ENCODE assay signal across 11 cellular contexts in genomic region chr10:43399911-43400310, GRCh38. TPM values are rescaled to one million over a fixed set of nuclear protein-coding genes. Genes with fewer than 3 reads are reported as not detected.
DNase-seq lines count a peak whose midpoint lies in the region; ATAC-seq and TF ChIP-seq lines count a peak whose summit lies in the region.
"Had no signal": no experiment of that assay in that cellular context is flagged by ENCODE, and none has a peak within 500 bp of the region (broad histone marks: within the 10 kb centered on the region; RNA-seq: fewer than 3 reads in every experiment).

No MANE protein-coding gene starts in this region.

- H2AFZ ChIP-seq in GM23338 (no peak overlapping the region), mesenchymal stem cell (ENCODE audit: low read depth, low read length) (no peak overlapping the region)

- intact Hi-C loops in activated CD8-positive, alpha-beta T cell treated with anti-CD3 and anti-CD28 coated beads for 36 hours (cut with micrococcal nuclease): loop anchor here (5.0 kb wide), 1 partner anchor 38 kb away; no protein-coding TSS in a partner anchor

- H3K27me3 ChIP-seq in GM23338 (ENCODE audit: insufficient read depth) (no peaks in the 10 kb centered on the region), mesenchymal stem cell (ENCODE audit: control insufficient read depth in 1 of 2, insufficient read depth in 1 of 2, low read length in 2 of 2) (no peaks in the 10 kb centered on the region)
- H3K27me3 ChIP-seq: dorsolateral prefrontal cortex had no signal

- H3K4me3 Mint-ChIP-seq in GM23338: peak overlapping the region; percentile 3; the same call in 1 of the 3 replicates
- peak overlapping the region; percentile 99 for H3K4me3 Mint-ChIP-seq in activated CD8-positive, alpha-beta T cell treated with anti-CD3 and anti-CD28 coated beads for 36 hours

- H3K36me3 ChIP-seq in GM23338 (ENCODE audit: insufficient read depth): peaks cover 8% of the 10 kb centered on the region; the same call in 1 of the 2 replicates
- peaks cover 13 to 48% of the 10 kb centered on the region in 2 experiments for H3K36me3 ChIP-seq in mesenchymal stem cell (ENCODE audit: control insufficient read depth in 1 of 2, insufficient read depth in 2 of 2, low read depth in 1 of 2, low read length in 2 of 2)

- no peaks in the 10 kb centered on the region; the same call in 2 of the 3 replicates for H3K9me3 Mint-ChIP-seq in GM23338
- no peaks in the 10 kb centered on the region for H3K9me3 Mint-ChIP-seq in activated CD8-positive, alpha-beta T cell treated with anti-CD3 and anti-CD28 coated beads for 36 hours

- H3K4me1 ChIP-seq in GM23338 (ENCODE audit: insufficient read depth) (peaks cover 59% of the 10 kb centered on the region), mesenchymal stem cell (ENCODE audit: control insufficient read depth, insufficient read depth, low read depth, low read length) (peaks cover 23% of the 10 kb centered on the region)

- peak overlapping the region; percentile 9 for H3K9ac ChIP-seq in mesenchymal stem cell (ENCODE audit: low read length)

- ATAC-seq in GM23338: no peak
- no peak for ATAC-seq in activated CD8-positive, alpha-beta T cell treated with anti-CD3 and anti-CD28 coated beads for 36 hours
- ATAC-seq in HG03442 (IDR thresholded peaks at IDR 0.05; ENCODE audit: unreplicated experiment): no peak

- H3K23ac ChIP-seq in mesenchymal stem cell (ENCODE audit: low read length in 2 of 2): no peak overlapping the region

- POLR2A ChIA-PET in activated CD8-positive, alpha-beta T cell treated with anti-CD3 and anti-CD28 coated beads for 36 hours (lab: Charles Lee): interaction anchor here (0.6 to 20.5 kb wide), 9 partner anchors 7 to 90 kb away, joined by 3 to 332 read pairs (median 7); partner anchors contain the start of gene HNRNPF

- H3K4me3 ChIP-seq in GM23338 (no peak overlapping the region), mesenchymal stem cell (ENCODE audit: insufficient read depth in 1 of 2, low read depth in 1 of 2, low read length in 2 of 2) (no peak overlapping the region)
- H3K4me3 ChIP-seq: dorsolateral prefrontal cortex had no signal

- H3K14ac ChIP-seq in mesenchymal stem cell (ENCODE audit: low read length in 2 of 2): no peak overlapping the region

- peaks cover 93% of the 10 kb centered on the region for H3K79me2 ChIP-seq in GM23338 (replicated peaks; ENCODE audit: insufficient read depth)

- H4K8ac ChIP-seq in mesenchymal stem cell (ENCODE audit: low read length): no peak overlapping the region

- H3K9me3 ChIP-seq in mesenchymal stem cell (ENCODE audit: control insufficient read depth, low read length): no peaks in the 10 kb centered on the region

- H3K79me1 ChIP-seq in mesenchymal stem cell (replicated peaks; ENCODE audit: low read length, poor library complexity, severe bottlenecking): no peaks in the 10 kb centered on the region

- H2BK120ac ChIP-seq in mesenchymal stem cell (ENCODE audit: low read depth, low read length): no peak overlapping the region

- no peak for TF ChIP-seq CTCF in 22Rv1 (IDR thresholded peaks at IDR 0.05)
- TF ChIP-seq CTCF in GM23338 (conservative IDR thresholded peaks at IDR 0.05; ENCODE audit: low read depth in 2 of 2): no peak
- no peak for TF ChIP-seq CTCF in activated CD8-positive, alpha-beta T cell treated with anti-CD3 and anti-CD28 coated beads for 36 hours (IDR thresholded peaks at IDR 0.05)

- H3F3A ChIP-seq in GM23338 (replicated peaks; ENCODE audit: low read depth): peaks cover 24% of the 10 kb centered on the region

- H3K4me2 ChIP-seq in GM23338 (0 out of 2 replicates have a peak overlapping the region, but pooled peaks have one; percentile 79), mesenchymal stem cell (ENCODE audit: low read length, poor library complexity, severe bottlenecking) (no peak overlapping the region)

- H3K27me3 Mint-ChIP-seq in GM23338 (ENCODE audit: insufficient read depth, low read depth, poor library complexity): peaks cover 28% of the 10 kb centered on the region
- H3K27me3 Mint-ChIP-seq in activated CD8-positive, alpha-beta T cell treated with anti-CD3 and anti-CD28 coated beads for 36 hours: no peaks in the 10 kb centered on the region

- H3K18ac ChIP-seq in mesenchymal stem cell (ENCODE audit: low read depth in 1 of 2, low read length in 2 of 2): no peak overlapping the region

- peaks cover 57% of the 10 kb centered on the region for H3K36me3 Mint-ChIP-seq in GM23338 (ENCODE audit: low read depth)
- peaks cover 85% of the 10 kb centered on the region for H3K36me3 Mint-ChIP-seq in activated CD8-positive, alpha-beta T cell treated with anti-CD3 and anti-CD28 coated beads for 36 hours (ENCODE audit: low read depth)

- H4K20me1 ChIP-seq in GM23338 (replicated peaks; ENCODE audit: insufficient read depth): peaks cover 60% of the 10 kb centered on the region

- DNase-seq in GM23338 (ENCODE audit: low spot score) (no peak), mesenchymal stem cell (no peak), KG1 (lab: John Stamatoyannopoulos, UW) (no peak), 8988T (no peak), NCI-H526 treated with DMSO at 0.1 percent for 48 hours (lab: John Stamatoyannopoulos, UW) (no peak)
- no peak for DNase-seq in activated CD8-positive, alpha-beta T cell treated with anti-CD3 and anti-CD28 coated beads for 36 hours
- DNase-seq: dorsolateral prefrontal cortex, hippocampal formation, NCI-H2171 had no signal

- H3K4ac ChIP-seq in mesenchymal stem cell (ENCODE audit: low read depth in 1 of 2, low read length in 2 of 2): no peak overlapping the region

- CTCF ChIA-PET in activated CD8-positive, alpha-beta T cell treated with anti-CD3 and anti-CD28 coated beads for 36 hours (lab: Charles Lee): interaction anchor here (0.9 to 1.3 kb wide), 3 partner anchors 9 to 62 kb away, joined by 3 to 4 read pairs (median 4); partner anchors contain the start of gene HNRNPF

- H2BK15ac ChIP-seq in mesenchymal stem cell (ENCODE audit: low read depth, poor library complexity, severe bottlenecking): no peak overlapping the region

- H2BK5ac ChIP-seq in mesenchymal stem cell (ENCODE audit: low read depth, low read length, poor library complexity, severe bottlenecking): no peak overlapping the region

- no peak overlapping the region for H2BK12ac ChIP-seq in mesenchymal stem cell (ENCODE audit: low read length in 2 of 2)

- peaks cover 64% of the 10 kb centered on the region for H3K4me1 Mint-ChIP-seq in GM23338
- H3K4me1 Mint-ChIP-seq in activated CD8-positive, alpha-beta T cell treated with anti-CD3 and anti-CD28 coated beads for 36 hours (ENCODE audit: low read depth): peaks cover 64% of the 10 kb centered on the region

- H3K27ac Mint-ChIP-seq in GM23338: peak overlapping the region; percentile 49
- peak overlapping the region; percentile 93 for H3K27ac Mint-ChIP-seq in activated CD8-positive, alpha-beta T cell treated with anti-CD3 and anti-CD28 coated beads for 36 hours

- H2AK5ac ChIP-seq in mesenchymal stem cell (ENCODE audit: low read length, severe bottlenecking): no peak overlapping the region

- no peak overlapping the region for H4K91ac ChIP-seq in mesenchymal stem cell (ENCODE audit: low read length)

- WGBS in mesenchymal stem cell: 100% methylated on average over 1 of the region's 3 CpGs

- H3K9me2 ChIP-seq in GM23338 (ENCODE audit: insufficient read depth): no peaks in the 10 kb centered on the region

- H3K27ac ChIP-seq in 22Rv1: peak overlapping the region; percentile 95
- H3K27ac ChIP-seq in GM23338 (ENCODE audit: low read depth): peak overlapping the region; percentile 95
- H3K27ac ChIP-seq in mesenchymal stem cell (ENCODE audit: low read length, poor library complexity, severe bottlenecking): no peak overlapping the region
- H3K27ac ChIP-seq: dorsolateral prefrontal cortex had no signal

TF ChIP-seq in GM23338, 12 proteins besides CTCF, POLR2A, EP300 and RAD21:
- TF ChIP-seq CREB1 (CRISPR knock-in tag; IDR thresholded peaks at IDR 0.05; ENCODE audit: low read depth) (no peak), STAT1 (IDR thresholded peaks at IDR 0.05; ENCODE audit: unreplicated experiment) (no peak), ZNF114 (CRISPR knock-in tag; IDR thresholded peaks at IDR 0.05) (no peak)
TF ChIP-seq in GM23338: peak in this region for 0.

RNA-seq across cellular contexts. Expression of gene HNRNPF, which starts 9.1 kb away (rescaled TPM):
- 346 and 378 TPM in 2 replicates for total RNA-seq in GM23338 (2014; rRNA removed; shearing (Covaris generic))
- 197 and 210 TPM in 2 replicates for polyA plus RNA-seq in GM23338 (2016; fragmentation: Nextera tagmentation; extraction: Ambion mirVana)
- total RNA-seq in activated CD8-positive, alpha-beta T cell treated with anti-CD3 and anti-CD28 coated beads for 36 hours: 100 to 1,000 TPM; 442 to 445 TPM
- polyA plus RNA-seq in mesenchymal stem cell (2013, experiment 1 of 2): 115 TPM
- 117 TPM for polyA plus RNA-seq in mesenchymal stem cell (2013, experiment 2 of 2)

RNA-seq across cellular contexts. Expression of gene FXYD4, which starts 28.5 kb away (rescaled TPM):
- total RNA-seq in GM23338 (2014; rRNA removed; shearing (Covaris generic)): not detected in 2 replicates
- not detected in 2 replicates for polyA plus RNA-seq in GM23338 (2016; fragmentation: Nextera tagmentation; extraction: Ambion mirVana)
- not detected for total RNA-seq in activated CD8-positive, alpha-beta T cell treated with anti-CD3 and anti-CD28 coated beads for 36 hours
- not detected for polyA plus RNA-seq in mesenchymal stem cell (2013, experiment 1 of 2)
- not detected for polyA plus RNA-seq in mesenchymal stem cell (2013, experiment 2 of 2)

RNA-seq across cellular contexts. Expression of gene ZNF487, which starts 37.0 kb away (rescaled TPM):
- 1.0 and 4.6 TPM in 2 replicates for total RNA-seq in GM23338 (2014; rRNA removed; shearing (Covaris generic))
- 2.5 and 2.9 TPM in 2 replicates for polyA plus RNA-seq in GM23338 (2016; fragmentation: Nextera tagmentation; extraction: Ambion mirVana)
- total RNA-seq in activated CD8-positive, alpha-beta T cell treated with anti-CD3 and anti-CD28 coated beads for 36 hours: 1 to 10 TPM; 1.4 to 1.9 TPM
- polyA plus RNA-seq in mesenchymal stem cell (2013, experiment 1 of 2): 3.1 TPM
- polyA plus RNA-seq in mesenchymal stem cell (2013, experiment 2 of 2): 3.3 TPM
